24 cellular contexts compared by ENCODE assay signal in the genomic region with DNA sequence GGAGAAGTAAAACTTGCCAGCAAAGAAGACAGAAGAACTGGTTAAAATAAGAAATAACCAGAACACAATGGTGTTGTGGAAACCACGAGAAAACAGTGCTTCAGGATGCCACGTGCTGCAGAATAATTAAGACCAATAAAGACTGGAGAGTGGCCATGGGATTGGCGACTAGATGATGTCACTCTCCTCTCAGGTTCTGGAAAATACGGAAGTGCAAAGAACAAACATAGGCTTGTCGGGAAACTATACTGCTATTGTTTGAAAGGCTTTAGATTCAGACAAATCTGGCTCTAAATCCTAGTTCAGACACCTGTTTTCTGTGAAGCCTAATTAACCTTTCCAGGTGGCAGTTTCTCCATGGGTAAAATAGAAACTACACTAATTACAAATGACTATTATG.
DNase-seq lines count a peak whose midpoint lies in the region; ATAC-seq and TF ChIP-seq lines count a peak whose summit lies in the region.
"Had no signal": no experiment of that assay in that cellular context is flagged by ENCODE, and none has a peak within 500 bp of the region (broad histone marks: within the 10 kb centered on the region; RNA-seq: fewer than 3 reads in every experiment).

No MANE protein-coding gene starts in this region.

- DNase-seq in DMS153 (lab: John Stamatoyannopoulos, UW) (peak; percentile 91), NCI-H1048 (lab: John Stamatoyannopoulos, UW) (peak; percentile 3), NCI-H2196 treated with DMSO at 0.1 percent for 48 hours (lab: John Stamatoyannopoulos, UW; ENCODE audit: unreplicated experiment) (peak; percentile 86), epithelial cell of esophagus (ENCODE audit: low read depth) (peak; percentile 16), SW 1271 (lab: John Stamatoyannopoulos, UW) (no peak), DMS114 treated with DMSO at 0.1 percent for 48 hours (lab: John Stamatoyannopoulos, UW; ENCODE audit: unreplicated experiment) (no peak), epidermal melanocyte (ENCODE audit: insufficient read length, low spot score) (no peak)
- DNase-seq in stimulated activated naive B cell treated with anti-CD40 and anti-IgM and Interleukin-4, amounts not matched to agents 10 μg/mL and 1 μg/mL and 100 μg/mL, for 72 hours, result no peak
- DNase-seq: activated naive CD8-positive, alpha-beta T cell treated with anti-CD3 and anti-CD28 coated beads for 36 hours; DMS79; H7; head of caudate nucleus; KBM-7; left lung; NCI-H446; stimulated activated naive CD8-positive, alpha-beta T cell treated with anti-CD3 and anti-CD28 coated beads, Interleukin-15, Interleukin-2, amounts not matched to agents 100 U/mL and 50 U/mL, for 24 hours; T-cell had no signal

- TF ChIP-seq CTCF in epithelial cell of esophagus (IDR thresholded peaks at IDR 0.05; ENCODE audit: insufficient read depth, low read depth, low read length, missing control alignments), result no peak

- no peak overlapping the region for H3K4me3 ChIP-seq in epithelial cell of esophagus (ENCODE audit: low read length)
- H3K4me3 ChIP-seq: body of pancreas, left lung, prostate gland, skin epidermis, tibial nerve had no signal

- no peak overlapping the region for H3K27ac Mint-ChIP-seq in stimulated activated naive B cell treated with anti-CD40 and anti-IgM and Interleukin-4, amounts not matched to agents 10 μg/mL and 1 μg/mL and 100 μg/mL, for 72 hours
- H3K27ac Mint-ChIP-seq: activated naive CD8-positive, alpha-beta T cell treated with anti-CD3 and anti-CD28 coated beads for 36 hours; CD4-positive, CD25-positive, alpha-beta regulatory T cell; T-cell had no signal

- ATAC-seq in stimulated activated naive B cell treated with anti-CD40 and anti-IgM and Interleukin-4, amounts not matched to agents 10 μg/mL and 1 μg/mL and 100 μg/mL, for 72 hours (replicated peaks), result no peak
- ATAC-seq: body of pancreas; left lung; Right ventricle myocardium inferior; stimulated activated naive CD8-positive, alpha-beta T cell treated with anti-CD3 and anti-CD28 coated beads, Interleukin-15, Interleukin-2, amounts not matched to agents 100 U/mL and 50 U/mL, for 24 hours; T-cell had no signal

- no peaks in the 10 kb centered on the region for H3K36me3 Mint-ChIP-seq in stimulated activated naive B cell treated with anti-CD40 and anti-IgM and Interleukin-4, amounts not matched to agents 10 μg/mL and 1 μg/mL and 100 μg/mL, for 72 hours
- H3K36me3 Mint-ChIP-seq: CD4-positive, CD25-positive, alpha-beta regulatory T cell had no signal

- H3K9me3 Mint-ChIP-seq in stimulated activated naive B cell treated with anti-CD40 and anti-IgM and Interleukin-4, amounts not matched to agents 10 μg/mL and 1 μg/mL and 100 μg/mL, for 72 hours, result peaks cover 2 to 5% of the 10 kb centered on the region in 2 donors

- H3K4me3 Mint-ChIP-seq in stimulated activated naive B cell treated with anti-CD40 and anti-IgM and Interleukin-4, amounts not matched to agents 10 μg/mL and 1 μg/mL and 100 μg/mL, for 72 hours, result no peak overlapping the region
- H3K4me3 Mint-ChIP-seq: activated naive CD8-positive, alpha-beta T cell treated with anti-CD3 and anti-CD28 coated beads for 36 hours; CD4-positive, CD25-positive, alpha-beta regulatory T cell; neural crest cell had no signal

- H3K4me1 Mint-ChIP-seq in stimulated activated naive B cell treated with anti-CD40 and anti-IgM and Interleukin-4, amounts not matched to agents 10 μg/mL and 1 μg/mL and 100 μg/mL, for 72 hours, result no peaks in the 10 kb centered on the region
- H3K4me1 Mint-ChIP-seq: neural crest cell had no signal

- H3K27me3 Mint-ChIP-seq in stimulated activated naive B cell treated with anti-CD40 and anti-IgM and Interleukin-4, amounts not matched to agents 10 μg/mL and 1 μg/mL and 100 μg/mL, for 72 hours, result no peaks in the 10 kb centered on the region
- H3K27me3 Mint-ChIP-seq: activated naive CD8-positive, alpha-beta T cell treated with anti-CD3 and anti-CD28 coated beads for 36 hours; T-cell had no signal

Comparison
In these comparisons a context has a peak if more than half of its experiments do, and no peak if none do; other contexts are left out.
1. DNase-seq: peak in DMS153 (single experiment), NCI-H1048 (single experiment), NCI-H2196 treated with DMSO at 0.1 percent for 48 hours (single experiment) and epithelial cell of esophagus (single experiment); none in SW 1271 (0 of 2), stimulated activated naive B cell treated with anti-CD40 and anti-IgM and Interleukin-4, amounts not matched to agents 10 μg/mL and 1 μg/mL and 100 μg/mL, for 72 hours (single experiment), DMS114 treated with DMSO at 0.1 percent for 48 hours (single experiment) and epidermal melanocyte (single experiment).